In the genomic region with DNA sequence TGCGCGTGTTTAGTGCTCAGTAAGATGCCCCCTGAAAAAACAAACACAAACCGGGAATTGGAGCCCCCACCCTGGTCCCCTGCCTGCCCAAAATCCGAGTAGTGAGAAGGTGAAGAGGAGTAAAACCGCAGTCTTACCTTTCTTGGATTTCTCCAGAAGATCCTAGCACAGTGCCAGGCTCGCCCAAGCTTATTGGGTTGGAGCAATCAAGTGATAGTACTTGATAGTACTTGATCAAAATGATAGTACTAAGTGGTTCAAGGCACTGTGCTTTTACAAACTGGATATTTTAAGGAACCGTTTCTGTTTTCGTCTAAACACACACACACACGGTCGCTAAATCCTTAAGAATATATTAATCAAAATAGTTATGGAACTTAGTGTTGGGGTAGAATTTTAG, we compare ENCODE assay signal across 8 cellular contexts.
A peak's percentile ranks its signal among the peaks of the same experiment; 100 is the strongest.
DNase-seq lines count a peak whose midpoint lies in the region; ATAC-seq and TF ChIP-seq lines count a peak whose summit lies in the region.

No MANE protein-coding gene starts in this region.

- no peaks in the 10 kb centered on the region for H3K27me3 ChIP-seq in HL-60 (ENCODE audit: insufficient read depth, poor library complexity, severe bottlenecking)
- H3K27me3 ChIP-seq in mucosa of rectum (ENCODE audit: control insufficient read depth in 2 of 2, insufficient read depth in 2 of 2, low read length in 2 of 2) = no peaks in the 10 kb centered on the region

- DNase-seq in HL-60 (ENCODE audit: low read depth in 1 of 2, low spot score in 1 of 2) = no peak
- DNase-seq in NK-92 treated with Interleukin-12 subunit alpha and Interleukin-12 subunit beta, amount 100 ng/mL, for 24 hours (lab: John Stamatoyannopoulos, UW) = no peak

- peak overlapping the region; percentile 75 to 79 for H3K9ac ChIP-seq in mucosa of rectum (ENCODE audit: low read depth in 1 of 2, low read length in 2 of 2)

- no peaks in the 10 kb centered on the region for H3K9me3 ChIP-seq in mucosa of rectum (ENCODE audit: control insufficient read depth in 2 of 2, low read length in 2 of 2)

- H3K36me3 ChIP-seq in mucosa of rectum (ENCODE audit: control insufficient read depth in 2 of 2, insufficient read depth in 2 of 2, low read length in 2 of 2) = no peaks in the 10 kb centered on the region

- peak overlapping the region; percentile 47 for H3K4me3 ChIP-seq in HL-60 (replicated peaks; ENCODE audit: insufficient read depth, low read length)
- peak overlapping the region; percentile 73 to 77 for H3K4me3 ChIP-seq in mucosa of rectum (ENCODE audit: low read length in 2 of 2)

- H3K4me1 ChIP-seq in mucosa of rectum (ENCODE audit: control insufficient read depth in 2 of 2, insufficient read depth in 2 of 2, low read length in 2 of 2) = peaks cover 14 to 23% of the 10 kb centered on the region in 2 donors

- TF ChIP-seq CTCF in 22Rv1 (IDR thresholded peaks at IDR 0.05) = no peak
- no peak for TF ChIP-seq CTCF in HL-60 (IDR thresholded peaks at IDR 0.05; ENCODE audit: insufficient read depth, low read length)

- ATAC-seq in HG02798 (IDR thresholded peaks at IDR 0.05; ENCODE audit: poor library complexity, unreplicated experiment) (no peak), GM21619 (IDR thresholded peaks at IDR 0.05; ENCODE audit: unreplicated experiment) (no peak), GM21381 (IDR thresholded peaks at IDR 0.05; ENCODE audit: unreplicated experiment) (no peak)

- H3K27ac ChIP-seq in 22Rv1 (peak overlapping the region; percentile 57), HL-60 (replicated peaks) (peak overlapping the region; percentile 74), cingulate gyrus (ENCODE audit: low read depth, low read length) (peak overlapping the region; percentile 65), mucosa of rectum (ENCODE audit: low read depth in 2 of 2, low read length in 2 of 2) (peak overlapping the region; percentile 73 to 87)
